In genomic region chr11:62840712-62841360, GRCh38 we compare ENCODE assay signal across 8 cellular contexts. TPM values are rescaled to one million over a fixed set of nuclear protein-coding genes. Genes with fewer than 3 reads are reported as not detected.
DNase-seq lines count a peak whose midpoint lies in the region; TF ChIP-seq lines count a peak whose summit lies in the region.
"Not testable (repeated sequence)": the region's sequence is repeated elsewhere in the genome, so short reads cannot be mapped to it uniquely, and the experiment has no call there.

No MANE protein-coding gene starts in this region.

- peak; percentile 60 for DNase-seq in BE2C
- peak; percentile 75 for DNase-seq in H9
- peak; percentile 65 for DNase-seq in NCI-H2029 treated with DMSO at 0.1 percent for 48 hours (lab: John Stamatoyannopoulos, UW)
- peak; percentile 83 for DNase-seq in T-helper 2 cell treated with Interferon-gamma antibody and Interleukin-4, amounts not matched to agents 5 μg/mL and 100 μg/mL, for 36 hours (ENCODE audit: low spot score)
- peak; percentile 80 for DNase-seq in activated naive CD4-positive, alpha-beta T cell treated with anti-CD3 and anti-CD28 coated beads, Interleukin-2, amount 10 ng/mL, durations not matched to agents 7 days and 5 days
- peak; percentile 84 for DNase-seq in fibroblast of the aortic adventitia (ENCODE audit: low read depth)
- DNase-seq in stimulated activated CD4-positive, alpha-beta T cell treated with anti-CD3 and anti-CD28 coated beads, TNF-alpha, amount 100 ng/mL, for 48 hours (ENCODE audit: low read depth in 3 of 3), result peak; percentile 64 to 80 (median 76)

- H3K36me3 ChIP-seq in BE2C; muscle layer of colon (ENCODE audit: insufficient read depth, low read length): not testable (repeated sequence)

- not testable (repeated sequence) for H3K79me2 ChIP-seq in H9 (ENCODE audit: insufficient read depth, low read length)

- H3K4me3 Mint-ChIP-seq in H9; T-helper 2 cell treated with Interferon-gamma antibody and Interleukin-4, amounts not matched to agents 5 μg/mL and 100 μg/mL, for 36 hours; activated naive CD4-positive, alpha-beta T cell treated with anti-CD3 and anti-CD28 coated beads, Interleukin-2, amount 10 ng/mL, durations not matched to agents 7 days and 5 days: not testable (repeated sequence)

- not testable (repeated sequence) for H2BK15ac ChIP-seq in H9 (ENCODE audit: low read depth, low read length)

- H3K36me3 Mint-ChIP-seq in H9 (ENCODE audit: insufficient read depth in 1 of 3, low read depth in 3 of 3), result peaks cover 16 to 27% (median 25%) of the 10 kb centered on the region in 3 experiments; a peak in 6 of 7 replicates
- peaks cover 15% of the 10 kb centered on the region for H3K36me3 Mint-ChIP-seq in T-helper 2 cell treated with Interferon-gamma antibody and Interleukin-4, amounts not matched to agents 5 μg/mL and 100 μg/mL, for 36 hours (ENCODE audit: low read depth)
- H3K36me3 Mint-ChIP-seq in activated naive CD4-positive, alpha-beta T cell treated with anti-CD3 and anti-CD28 coated beads, Interleukin-2, amount 10 ng/mL, durations not matched to agents 7 days and 5 days, result peaks cover 19% of the 10 kb centered on the region

- CTCF ChIA-PET in activated naive CD4-positive, alpha-beta T cell treated with anti-CD3 and anti-CD28 coated beads, Interleukin-2, amount 10 ng/mL, durations not matched to agents 7 days and 5 days (lab: Charles Lee), result interaction anchor here (1.0 to 1.8 kb wide), 4 partner anchors 13 to 55 kb away, joined by 3 to 6 read pairs (median 4); partner anchors contain the start of gene TMEM179B

- not testable (repeated sequence) for H3K56ac ChIP-seq in H9 (ENCODE audit: insufficient read length, low read depth, low read length)

- peaks cover 11 to 19% of the 10 kb centered on the region in 2 experiments for H3K4me1 Mint-ChIP-seq in H9
- H3K4me1 Mint-ChIP-seq in T-helper 2 cell treated with Interferon-gamma antibody and Interleukin-4, amounts not matched to agents 5 μg/mL and 100 μg/mL, for 36 hours (ENCODE audit: low read depth), result peaks cover 21% of the 10 kb centered on the region
- H3K4me1 Mint-ChIP-seq in activated naive CD4-positive, alpha-beta T cell treated with anti-CD3 and anti-CD28 coated beads, Interleukin-2, amount 10 ng/mL, durations not matched to agents 7 days and 5 days, result peaks cover 24% of the 10 kb centered on the region

- not testable (repeated sequence) for H2BK12ac ChIP-seq in H9 (ENCODE audit: insufficient read length, low read depth, low read length)

- H3K4me1 ChIP-seq in BE2C; H9 (ENCODE audit: insufficient read depth, low read length); muscle layer of colon (ENCODE audit: insufficient read depth, low read length): not testable (repeated sequence)

- H3K4me2 ChIP-seq in H9 (ENCODE audit: insufficient read depth, insufficient read length, low read length), result peak overlapping the region; percentile 57

- H4K5ac ChIP-seq in H9 (ENCODE audit: insufficient read length, low read depth, low read length), result not testable (repeated sequence)

- H3K9me3 Mint-ChIP-seq in H9; T-helper 2 cell treated with Interferon-gamma antibody and Interleukin-4, amounts not matched to agents 5 μg/mL and 100 μg/mL, for 36 hours; activated naive CD4-positive, alpha-beta T cell treated with anti-CD3 and anti-CD28 coated beads, Interleukin-2, amount 10 ng/mL, durations not matched to agents 7 days and 5 days: not testable (repeated sequence)

- not testable (repeated sequence) for H3K27ac Mint-ChIP-seq in H9; T-helper 2 cell treated with Interferon-gamma antibody and Interleukin-4, amounts not matched to agents 5 μg/mL and 100 μg/mL, for 36 hours; activated naive CD4-positive, alpha-beta T cell treated with anti-CD3 and anti-CD28 coated beads, Interleukin-2, amount 10 ng/mL, durations not matched to agents 7 days and 5 days

- not testable (repeated sequence) for TF ChIP-seq CTCF in BE2C (IDR thresholded peaks at IDR 0.05; ENCODE audit: low read depth, low read length); H9 (conservative IDR thresholded peaks at IDR 0.05); fibroblast of the aortic adventitia (IDR thresholded peaks at IDR 0.05; ENCODE audit: insufficient read depth, low read length)

- H2AK5ac ChIP-seq in H9 (ENCODE audit: insufficient read length, low read length), result not testable (repeated sequence)

- H3K4me3 ChIP-seq in BE2C (ENCODE audit: low read depth, low read length) (peak overlapping the region; percentile 87), fibroblast of the aortic adventitia (ENCODE audit: low read depth, low read length) (peak overlapping the region; percentile 95), muscle layer of colon (ENCODE audit: low read depth in 1 of 2, low read length in 2 of 2) (peak overlapping the region; percentile 24 to 90)

- peaks cover 18% of the 10 kb centered on the region for H3K23me2 ChIP-seq in H9 (ENCODE audit: insufficient read length, low read depth, low read length, poor library complexity, severe bottlenecking)

- not testable (repeated sequence) for H3K23ac ChIP-seq in H9 (ENCODE audit: insufficient read length, low read depth, low read length)

- H3K4ac ChIP-seq in H9 (ENCODE audit: low read depth, low read length), result not testable (repeated sequence)

- H3K27ac ChIP-seq in H9 (ENCODE audit: insufficient read length, low read depth, low read length) (peak overlapping the region; percentile 97), muscle layer of colon (ENCODE audit: low read depth, low read length) (peak overlapping the region; percentile 100)

- H3K18ac ChIP-seq in H9 (ENCODE audit: insufficient read length, low read depth, low read length), result peak overlapping the region; percentile 77

- H4K20me1 ChIP-seq in H9 (ENCODE audit: control insufficient read depth, insufficient read depth, insufficient read length), result not testable (repeated sequence)

- no CpG with 5 or more reads among the region's 41 CpGs for WGBS in H9 (ENCODE audit: extremely low coverage, insufficient read length, low lambda C conversion rate)

- H3K14ac ChIP-seq in H9 (ENCODE audit: insufficient read depth, low read length), result peak overlapping the region; percentile 41; the same call in 1 of the 2 replicates

- H3K27me3 ChIP-seq in BE2C; H9 (ENCODE audit: insufficient read depth, low read length); muscle layer of colon (ENCODE audit: control insufficient read depth in 1 of 2, insufficient read depth in 2 of 2, low read length in 2 of 2): not testable (repeated sequence)

- not testable (repeated sequence) for H2BK120ac ChIP-seq in H9 (ENCODE audit: low read depth, low read length, poor library complexity, severe bottlenecking)

- H2BK20ac ChIP-seq in H9 (ENCODE audit: low read depth, low read length, poor library complexity, severe bottlenecking), result not testable (repeated sequence)

- H2BK5ac ChIP-seq in H9 (ENCODE audit: insufficient read length, low read length), result not testable (repeated sequence)

- not testable (repeated sequence) for H3K27me3 Mint-ChIP-seq in H9 (ENCODE audit: low read depth); T-helper 2 cell treated with Interferon-gamma antibody and Interleukin-4, amounts not matched to agents 5 μg/mL and 100 μg/mL, for 36 hours (ENCODE audit: low read depth); activated naive CD4-positive, alpha-beta T cell treated with anti-CD3 and anti-CD28 coated beads, Interleukin-2, amount 10 ng/mL, durations not matched to agents 7 days and 5 days

- not testable (repeated sequence) for H3K9me3 ChIP-seq in BE2C; H9 (ENCODE audit: control insufficient read depth, low read depth, low read length); muscle layer of colon (ENCODE audit: low read length)

- H3K9ac ChIP-seq in H9 (ENCODE audit: extremely low read depth, insufficient read length, low read length) (peak overlapping the region; percentile 92), muscle layer of colon (ENCODE audit: low read length) (peak overlapping the region; percentile 81)

- not testable (repeated sequence) for H4K8ac ChIP-seq in H9 (replicated peaks; ENCODE audit: insufficient read length, low read depth, low read length)

- not testable (repeated sequence) for H4K91ac ChIP-seq in H9 (ENCODE audit: insufficient read length, low read depth, low read length)

- H3T11ph ChIP-seq in H9 (ENCODE audit: low read length), result not testable (repeated sequence)

- H2AFZ ChIP-seq in H9 (ENCODE audit: low read length), result not testable (repeated sequence)

- H3K79me1 ChIP-seq in H9 (ENCODE audit: insufficient read depth, low read depth, low read length, poor library complexity, severe bottlenecking), result not testable (repeated sequence)

RNA-seq across cellular contexts. Expression of gene WDR74, which starts 1.4 kb away (rescaled TPM):
- polyA plus RNA-seq in BE2C (2012; ENCODE audit: insufficient read depth, insufficient read length, low read depth), result 189 TPM
- total RNA-seq in H9 (2021), result 121 and 124 TPM in 2 replicates
- 29.5 and 29.8 TPM in 2 replicates for total RNA-seq in fibroblast of the aortic adventitia (ENCODE audit: low replicate concordance)

RNA-seq across cellular contexts. Expression of gene TEX54, which starts 8.2 kb away (rescaled TPM):
- polyA plus RNA-seq in BE2C (2012; ENCODE audit: insufficient read depth, insufficient read length, low read depth), result not detected
- total RNA-seq in H9 (2021) (0.53 and 1.2 TPM in 2 replicates), fibroblast of the aortic adventitia (ENCODE audit: low replicate concordance) (0.54 TPM in 1 of 2 replicates, not detected in the other)

RNA-seq across cellular contexts. Expression of gene STX5, which starts 9.0 kb away (rescaled TPM):
- 13.3 TPM for polyA plus RNA-seq in BE2C (2012; ENCODE audit: insufficient read depth, insufficient read length, low read depth)
- 33.5 and 34.7 TPM in 2 replicates for total RNA-seq in H9 (2021)
- 20.4 and 42.8 TPM in 2 replicates for total RNA-seq in fibroblast of the aortic adventitia (ENCODE audit: low replicate concordance)

RNA-seq across cellular contexts. Expression of gene NXF1, which starts 35.6 kb away (rescaled TPM):
- polyA plus RNA-seq in BE2C (2012; ENCODE audit: insufficient read depth, insufficient read length, low read depth), result 57.7 TPM
- total RNA-seq in H9 (2021) (65.5 and 69.0 TPM in 2 replicates), fibroblast of the aortic adventitia (ENCODE audit: low replicate concordance) (27.8 and 77.6 TPM in 2 replicates)

RNA-seq across cellular contexts. Expression of gene SLC3A2, which starts 39.9 kb away (rescaled TPM):
- polyA plus RNA-seq in BE2C (2012; ENCODE audit: insufficient read depth, insufficient read length, low read depth), result 878 TPM
- 289 and 290 TPM in 2 replicates for total RNA-seq in H9 (2021)
- 174 and 179 TPM in 2 replicates for total RNA-seq in fibroblast of the aortic adventitia (ENCODE audit: low replicate concordance)

Comparison
In these comparisons a context has a peak if more than half of its experiments do, and no peak if none do; other contexts are left out.
1. Peak in every context shown above with its lines: DNase-seq, H3K4me3 ChIP-seq and H3K27ac ChIP-seq.